In genomic region chr17:57275365-57275764, GRCh38 we compare ENCODE assay signal across 26 cellular contexts. TPM values are rescaled to one million over a fixed set of nuclear protein-coding genes. Genes with fewer than 3 reads are reported as not detected.
DNase-seq lines count a peak whose midpoint lies in the region; ATAC-seq and TF ChIP-seq lines count a peak whose summit lies in the region.
"Had no signal": no experiment of that assay in that cellular context is flagged by ENCODE, and none has a peak within 500 bp of the region (broad histone marks: within the 10 kb centered on the region; RNA-seq: fewer than 3 reads in every experiment).

No MANE protein-coding gene starts in this region.

- TF ChIP-seq POLR2A in testis (IDR thresholded peaks at IDR 0.05), result no peak

- TF ChIP-seq RAD21 in SK-N-SH (IDR thresholded peaks at IDR 0.05; ENCODE audit: low read length), result no peak

- H3K36me3 Mint-ChIP-seq in activated naive CD4-positive, alpha-beta T cell treated with anti-CD3 and anti-CD28 coated beads, Interleukin-2, amount 50 U/mL, for 72 hours, result peaks cover 5 to 15% of the 10 kb centered on the region in 2 donors
- peaks cover 11% of the 10 kb centered on the region for H3K36me3 Mint-ChIP-seq in activated naive CD4-positive, alpha-beta T cell treated with anti-CD3 and anti-CD28 coated beads for 36 hours (ENCODE audit: low read depth)
- H3K36me3 Mint-ChIP-seq: natural killer cell had no signal

- ATAC-seq in activated naive CD4-positive, alpha-beta T cell treated with anti-CD3 and anti-CD28 coated beads, Interleukin-2, amount 50 U/mL, for 72 hours, result peak in 1 of 2 donors; percentile 15
- ATAC-seq: esophagus mucosa, lower lobe of right lung, natural killer cell had no signal

- no peaks in the 10 kb centered on the region for H3F3A ChIP-seq in SK-N-SH (replicated peaks; ENCODE audit: insufficient read depth)

- H4K20me1 ChIP-seq in Karpas-422 (ENCODE audit: insufficient read depth, low read depth, low read length), result peaks cover 57% of the 10 kb centered on the region
- peaks cover 17% of the 10 kb centered on the region for H4K20me1 ChIP-seq in hepatocyte (ENCODE audit: insufficient read depth, poor library complexity, severe bottlenecking)
- H4K20me1 ChIP-seq in SK-N-SH (ENCODE audit: insufficient read depth), result 0 out of 2 replicates have a peak, but pooled peaks cover under 1% of the 10 kb centered on the region

- POLR2A ChIA-PET in SK-N-SH (lab: Yijun Ruan, JAX), result no interaction called here

- no peak overlapping the region for H2AFZ ChIP-seq in Karpas-422 (ENCODE audit: low read length)
- H2AFZ ChIP-seq in hepatocyte, result no peak overlapping the region
- no peak overlapping the region for H2AFZ ChIP-seq in SK-N-SH (ENCODE audit: low read depth)

- peaks cover 13% of the 10 kb centered on the region for H3K4me1 ChIP-seq in Karpas-422 (ENCODE audit: low read length)
- peaks cover 23% of the 10 kb centered on the region for H3K4me1 ChIP-seq in hepatocyte (ENCODE audit: insufficient read depth)
- H3K4me1 ChIP-seq in testis, result peaks cover 49% of the 10 kb centered on the region
- peaks cover 0 to 31% of the 10 kb centered on the region in 2 experiments; a peak in 2 of 4 replicates for H3K4me1 ChIP-seq in SK-N-SH (ENCODE audit: control insufficient read depth in 1 of 2, insufficient read depth in 2 of 2, low read depth in 1 of 2, low read length in 1 of 2)
- H3K4me1 ChIP-seq: lower lobe of right lung, tibial artery had no signal

- peak overlapping the region; percentile 26; the same call in 1 of the 2 replicates for H3K27ac ChIP-seq in Karpas-422 (ENCODE audit: low read length)
- H3K27ac ChIP-seq in hepatocyte, result peak overlapping the region; percentile 55
- peak overlapping the region; percentile 77 to 82 for H3K27ac ChIP-seq in testis
- H3K27ac ChIP-seq in SK-N-SH (ENCODE audit: low read depth in 2 of 2, low read length in 1 of 2), result no peak overlapping the region
- H3K27ac ChIP-seq: lower lobe of right lung, tibial artery had no signal

- TF ChIP-seq EP300 in SK-N-SH (IDR thresholded peaks at IDR 0.05; ENCODE audit: borderline replicate concordance in 1 of 2, low read depth in 1 of 2, low read length in 1 of 2), result no peak

- H3K4me2 ChIP-seq in Karpas-422 (ENCODE audit: low read depth, low read length, poor library complexity, severe bottlenecking) (no peak overlapping the region), hepatocyte (no peak overlapping the region), SK-N-SH (no peak overlapping the region)

- peak overlapping the region; percentile 11 to 17 for H3K27ac Mint-ChIP-seq in activated naive CD4-positive, alpha-beta T cell treated with anti-CD3 and anti-CD28 coated beads, Interleukin-2, amount 50 U/mL, for 72 hours
- no peak overlapping the region for H3K27ac Mint-ChIP-seq in activated naive CD4-positive, alpha-beta T cell treated with anti-CD3 and anti-CD28 coated beads for 36 hours
- H3K27ac Mint-ChIP-seq: activated B cell treated with CpG ODN at 0.5 μM for 24 hours, natural killer cell had no signal

- H3K27me3 Mint-ChIP-seq in activated naive CD4-positive, alpha-beta T cell treated with anti-CD3 and anti-CD28 coated beads for 36 hours (ENCODE audit: low read depth), result no peaks in the 10 kb centered on the region
- H3K27me3 Mint-ChIP-seq: activated B cell treated with CpG ODN at 0.5 μM for 24 hours had no signal

- peaks cover 97% of the 10 kb centered on the region for H3K79me2 ChIP-seq in Karpas-422 (ENCODE audit: low read length)
- H3K79me2 ChIP-seq in hepatocyte, result peaks cover 79% of the 10 kb centered on the region
- H3K79me2 ChIP-seq in SK-N-SH (ENCODE audit: insufficient read depth), result no peaks in the 10 kb centered on the region

- H3K9ac ChIP-seq in Karpas-422 (ENCODE audit: low read length) (no peak overlapping the region), SK-N-SH (no peak overlapping the region)

- no peak overlapping the region for H3K4me3 Mint-ChIP-seq in activated naive CD4-positive, alpha-beta T cell treated with anti-CD3 and anti-CD28 coated beads for 36 hours
- H3K4me3 Mint-ChIP-seq: activated B cell treated with CpG ODN at 0.5 μM for 24 hours, natural killer cell had no signal

- no peaks in the 10 kb centered on the region for H3K27me3 ChIP-seq in Karpas-422 (ENCODE audit: low read length)
- H3K27me3 ChIP-seq in hepatocyte, result no peaks in the 10 kb centered on the region
- no peaks in the 10 kb centered on the region for H3K27me3 ChIP-seq in testis
- no peaks in the 10 kb centered on the region for H3K27me3 ChIP-seq in SK-N-SH (ENCODE audit: insufficient read depth)
- H3K27me3 ChIP-seq: MG63, tibial artery had no signal

- H3K36me3 ChIP-seq in Karpas-422 (ENCODE audit: insufficient read depth, low read length) (peaks cover 78% of the 10 kb centered on the region), hepatocyte (replicated peaks; ENCODE audit: insufficient read depth, low read depth) (no peaks in the 10 kb centered on the region), testis (ENCODE audit: low read depth, missing control alignments) (no peaks in the 10 kb centered on the region), SK-N-SH (replicated peaks in 1 of 2; ENCODE audit: control insufficient read depth in 1 of 2, insufficient read depth in 2 of 2, low read length in 1 of 2) (peaks cover 7 to 56% of the 10 kb centered on the region in 2 experiments)
- H3K36me3 ChIP-seq: lower lobe of right lung, MG63 had no signal

- intact Hi-C loops in activated naive CD4-positive, alpha-beta T cell treated with anti-CD3 and anti-CD28 coated beads for 36 hours (cut with micrococcal nuclease), result no loop called here
- intact Hi-C loops in testis (cut with DNase I; ENCODE audit: low total_unique reads), result no loop called here

- H3K9me3 ChIP-seq in Karpas-422 (ENCODE audit: low read length) (no peaks in the 10 kb centered on the region), hepatocyte (ENCODE audit: low read depth) (no peaks in the 10 kb centered on the region), testis (no peaks in the 10 kb centered on the region), SK-N-SH (no peaks in the 10 kb centered on the region)
- H3K9me3 ChIP-seq: lower lobe of right lung, MG63, tibial artery had no signal

- in situ Hi-C loops in G401 (cut with HindIII; ENCODE audit: low sequenced_read_pairs), result no loop called here

- 98% methylated on average over 5 of the region's 5 CpGs for WGBS in hepatocyte (ENCODE audit: low lambda C conversion rate, missing lambda C conversion rate)
- 84 to 85% methylated on average over 5 of the region's 5 CpGs for WGBS in testis, 2 donors
- 98% methylated on average over 5 of the region's 5 CpGs for WGBS in SK-N-SH (ENCODE audit: low lambda C conversion rate)

- TF ChIP-seq CTCF in hepatocyte (IDR thresholded peaks at IDR 0.05; ENCODE audit: poor library complexity) (no peak), testis (IDR thresholded peaks at IDR 0.05) (no peak), SK-N-SH (IDR thresholded peaks at IDR 0.05) (no peak)

- no peaks in the 10 kb centered on the region for H3K9me2 ChIP-seq in Karpas-422 (replicated peaks; ENCODE audit: insufficient read depth, low read length)
- H3K9me2 ChIP-seq in hepatocyte (replicated peaks; ENCODE audit: insufficient read depth), result no peaks in the 10 kb centered on the region
- no peaks in the 10 kb centered on the region for H3K9me2 ChIP-seq in SK-N-SH

- CTCF ChIA-PET in activated naive CD4-positive, alpha-beta T cell treated with anti-CD3 and anti-CD28 coated beads for 36 hours (lab: Charles Lee), result no interaction called here
- CTCF ChIA-PET in SK-N-SH (lab: Yijun Ruan, JAX), result interaction anchor here (1.5 kb wide), 1 partner anchor 508 kb away, joined by 3 read pairs; no protein-coding TSS in a partner anchor

- no peak for DNase-seq in activated naive CD4-positive, alpha-beta T cell treated with anti-CD3 and anti-CD28 coated beads, Interleukin-2, amount 50 U/mL, for 72 hours (ENCODE audit: low spot score in 2 of 2)
- DNase-seq in activated naive CD4-positive, alpha-beta T cell treated with anti-CD3 and anti-CD28 coated beads for 36 hours, result no peak
- DNase-seq in Karpas-422 (no peak), hepatocyte (ENCODE audit: low spot score) (no peak), testis (no peak), SK-N-SH (no peak), G401 (ENCODE audit: low spot score) (no peak)
- DNase-seq: ACHN; activated B cell treated with CpG ODN at 0.5 μM for 24 hours; activated effector memory CD4-positive, alpha-beta T cell treated with Interleukin-2 at 50 U/mL for 16 hours; central memory CD4-positive, alpha-beta T cell; DMS153; HCEC 1CT; KG1; lower lobe of right lung; MG63; natural killer cell; NCI-H1105; NCI-H187; NCI-H2171; NCI-H510A; occipital lobe; SIG-M5; stimulated activated naive CD4-positive, alpha-beta T cell treated with Interleukin-2 at 50 U/mL for 16 hours; tibial artery had no signal

- no peak overlapping the region for H3K4me3 ChIP-seq in Karpas-422 (ENCODE audit: low read length)
- no peak overlapping the region for H3K4me3 ChIP-seq in hepatocyte
- H3K4me3 ChIP-seq in testis, result no peak overlapping the region
- H3K4me3 ChIP-seq in SK-N-SH (ENCODE audit: low read depth in 2 of 2, low read length in 1 of 2), result no peak overlapping the region
- H3K4me3 ChIP-seq: lower lobe of right lung, MG63, tibial artery had no signal

- H3K4me1 Mint-ChIP-seq in activated naive CD4-positive, alpha-beta T cell treated with anti-CD3 and anti-CD28 coated beads for 36 hours (ENCODE audit: low read depth), result peaks cover 53% of the 10 kb centered on the region

- no peaks in the 10 kb centered on the region for H3K9me3 Mint-ChIP-seq in activated naive CD4-positive, alpha-beta T cell treated with anti-CD3 and anti-CD28 coated beads, Interleukin-2, amount 50 U/mL, for 72 hours
- H3K9me3 Mint-ChIP-seq in activated naive CD4-positive, alpha-beta T cell treated with anti-CD3 and anti-CD28 coated beads for 36 hours, result no peaks in the 10 kb centered on the region
- H3K9me3 Mint-ChIP-seq: activated B cell treated with CpG ODN at 0.5 μM for 24 hours, natural killer cell had no signal

TF ChIP-seq in SK-N-SH, 30 proteins besides CTCF, POLR2A, EP300 and RAD21 (continues in another document):
- no peak for TF ChIP-seq FOXJ3 (CRISPR knock-in tag; IDR thresholded peaks at IDR 0.05)

RNA-seq across cellular contexts. Expression of gene MSI2, which starts 19.0 kb away (rescaled TPM):
- 10 to 100 TPM; 54.1 to 74.8 TPM for total RNA-seq in activated naive CD4-positive, alpha-beta T cell treated with anti-CD3 and anti-CD28 coated beads, Interleukin-2, amount 50 U/mL, for 72 hours
- 10 to 100 TPM; 38.8 to 39.0 TPM for total RNA-seq in activated naive CD4-positive, alpha-beta T cell treated with anti-CD3 and anti-CD28 coated beads for 36 hours
- 169 and 170 TPM in 2 replicates for total RNA-seq in Karpas-422 (2014; rRNA removed; shearing (Covaris generic); ENCODE audit: low replicate concordance)
- total RNA-seq in hepatocyte (57.3 and 60.6 TPM in 2 replicates), testis (100 to 1,000 TPM in 1 of 2 donors, 10 to 100 TPM in 1; 76.6 to 106 TPM)
- polyA plus RNA-seq in hepatocyte (14.3 and 16.1 TPM in 2 replicates), testis (ENCODE audit: insufficient read depth, low read depth, low replicate concordance) (46.5 TPM), SK-N-SH (2012; rRNA removed) (24.1 and 25.5 TPM in 2 replicates)
- 23.2 and 23.5 TPM in 2 replicates for polyA plus RNA-seq in SK-N-SH (2012; cell fraction: cytosol; rRNA removed)
- polyA plus RNA-seq in SK-N-SH (2012; cell fraction: nucleus; rRNA removed), result 25.7 and 34.7 TPM in 2 replicates
- total RNA-seq in G401 (2014; rRNA removed; shearing (Covaris generic)), result 48.1 and 75.0 TPM in 2 replicates

Comparison
In these comparisons a context has a peak if more than half of its experiments do, and no peak if none do; other contexts are left out.
1. H3K27ac ChIP-seq: peak in Karpas-422 (single experiment), hepatocyte (single experiment) and testis (2 of 2); none in SK-N-SH (0 of 2).